ENCODE assay signal across 35 cellular contexts in genomic region chr1:54138994-54139393, GRCh38. TPM values are rescaled to one million over a fixed set of nuclear protein-coding genes. Genes with fewer than 3 reads are reported as not detected.
"Had no signal": no experiment of that assay in that cellular context is flagged by ENCODE, and none has a peak within 500 bp of the region (broad histone marks: within the 10 kb centered on the region; RNA-seq: fewer than 3 reads in every experiment).

No MANE protein-coding gene starts in this region.

- DNase-seq: activated B cell treated with CpG ODN at 0.5 μM for 24 hours; activated CD4-positive, alpha-beta memory T cell treated with anti-CD3 and anti-CD28 coated beads, Interleukin-2, amount 10 ng/mL, durations not matched to agents 7 days and 5 days; activated CD4-positive, alpha-beta T cell treated with anti-CD3 and anti-CD28 coated beads for 4 hours; activated CD4-positive, alpha-beta T cell treated with anti-CD3 and anti-CD28 coated beads, Interleukin-2, amount 10 ng/mL, durations not matched to agents 7 days and 5 days; activated CD4-positive, alpha-beta T cell treated with anti-CD3 and anti-CD28 coated beads, Interleukin-2, amount 50 U/mL, for 48 hours; activated CD4-positive, CD25-positive, alpha-beta regulatory T cell treated with anti-CD3 and anti-CD28 coated beads, Interleukin-2, amount 50 U/mL, for 72 hours; activated CD8-positive, alpha-beta memory T cell treated with anti-CD3 and anti-CD28 coated beads for 24 hours; activated CD8-positive, alpha-beta memory T cell treated with anti-CD3 and anti-CD28 coated beads, Interleukin-2, amount 10 ng/mL, durations not matched to agents 7 days and 5 days; activated CD8-positive, alpha-beta memory T cell treated with anti-CD3 and anti-CD28 coated beads, Interleukin-2, amount 50 U/mL, for 48 hours; activated CD8-positive, alpha-beta T cell treated with anti-CD3 and anti-CD28 coated beads, Interleukin-2, amount 10 ng/mL, durations not matched to agents 7 days and 5 days; activated effector memory CD4-positive, alpha-beta T cell treated with Interleukin-2 at 50 U/mL for 16 hours; activated gamma-delta T cell; activated naive CD4-positive, alpha-beta T cell treated with anti-CD3 and anti-CD28 coated beads, Interleukin-2, amount 10 ng/mL, durations not matched to agents 7 days and 5 days; activated naive CD4-positive, alpha-beta T cell treated with Interleukin-2 at 50 U/mL for 16 hours; activated naive CD8-positive, alpha-beta T cell treated with anti-CD3 and anti-CD28 coated beads, Interleukin-2, amount 10 ng/mL, durations not matched to agents 7 days and 5 days; activated naive CD8-positive, alpha-beta T cell treated with anti-CD3 and anti-CD28 coated beads, Interleukin-2, amount 50 U/mL, for 24 hours; activated T-cell treated with anti-CD3 and anti-CD28 coated beads, Interleukin-2, amount 50 U/mL, for 24 hours; activated T-cell treated with anti-CD3 and anti-CD28 coated beads, Interleukin-2, amount 50 U/mL, for 48 hours; amygdala; anterior cingulate cortex; caudate nucleus; T-helper 1 cell; T-helper 2 cell; T-helper 9 cell had no signal

- H3K9me3 ChIP-seq: ascending aorta had no signal

- H3K36me3 Mint-ChIP-seq: activated CD8-positive, alpha-beta memory T cell treated with anti-CD3 and anti-CD28 coated beads, Interleukin-2, amount 10 ng/mL, durations not matched to agents 7 days and 5 days; activated naive CD4-positive, alpha-beta T cell treated with anti-CD3 and anti-CD28 coated beads, Interleukin-2, amount 10 ng/mL, durations not matched to agents 7 days and 5 days; activated naive CD4-positive, alpha-beta T cell treated with anti-CD3 and anti-CD28 coated beads, Interleukin-2, amount 50 U/mL, for 24 hours; activated naive CD8-positive, alpha-beta T cell; activated naive CD8-positive, alpha-beta T cell treated with anti-CD3 and anti-CD28 coated beads, Interleukin-2, amount 10 ng/mL, durations not matched to agents 7 days and 5 days; brain had no signal

- H3K27ac Mint-ChIP-seq: activated B cell treated with CpG ODN at 0.5 μM for 24 hours; activated CD4-positive, alpha-beta memory T cell treated with anti-CD3 and anti-CD28 coated beads, Interleukin-2, amount 10 ng/mL, durations not matched to agents 7 days and 5 days; activated CD4-positive, alpha-beta T cell treated with anti-CD3 and anti-CD28 coated beads, Interleukin-2, amount 10 ng/mL, durations not matched to agents 7 days and 5 days; activated CD8-positive, alpha-beta memory T cell treated with anti-CD3 and anti-CD28 coated beads, Interleukin-2, amount 10 ng/mL, durations not matched to agents 7 days and 5 days; activated CD8-positive, alpha-beta T cell treated with anti-CD3 and anti-CD28 coated beads, Interleukin-2, amount 10 ng/mL, durations not matched to agents 7 days and 5 days; activated naive CD4-positive, alpha-beta T cell treated with anti-CD3 and anti-CD28 coated beads, Interleukin-2, amount 10 ng/mL, durations not matched to agents 7 days and 5 days; activated naive CD4-positive, alpha-beta T cell treated with anti-CD3 and anti-CD28 coated beads, Interleukin-2, amount 50 U/mL, for 24 hours; activated naive CD8-positive, alpha-beta T cell; activated naive CD8-positive, alpha-beta T cell treated with anti-CD3 and anti-CD28 coated beads, Interleukin-2, amount 10 ng/mL, durations not matched to agents 7 days and 5 days; activated naive CD8-positive, alpha-beta T cell treated with anti-CD3 and anti-CD28 coated beads, Interleukin-2, amount 50 U/mL, for 24 hours; activated T-cell treated with anti-CD3 and anti-CD28 coated beads, Interleukin-2, amount 50 U/mL, for 24 hours; activated T-helper 2 cell treated with anti-CD3 and anti-CD28 coated beads, Interferon-gamma antibody, Interleukin-2, Interleukin-4, amounts not matched to agents 10 μg/mL and 5 μg/mL and 100 μg/mL, durations not matched to agents 14 hours and 24 hours and 36 hours; T-helper 1 cell treated with Interleukin-12 subunit alpha and Interleukin-12 subunit beta and Interleukin-4 antibody, amounts not matched to agents 30 μg/mL and 1 μg/mL, for 36 hours; T-helper 2 cell treated with Interferon-gamma antibody and Interleukin-4, amounts not matched to agents 5 μg/mL and 100 μg/mL, for 36 hours had no signal

- H3K4me3 Mint-ChIP-seq: activated B cell treated with CpG ODN at 0.5 μM for 24 hours; activated CD4-positive, alpha-beta memory T cell treated with anti-CD3 and anti-CD28 coated beads, Interleukin-2, amount 10 ng/mL, durations not matched to agents 7 days and 5 days; activated CD4-positive, alpha-beta T cell treated with anti-CD3 and anti-CD28 coated beads, Interleukin-2, amount 10 ng/mL, durations not matched to agents 7 days and 5 days; activated CD8-positive, alpha-beta memory T cell treated with anti-CD3 and anti-CD28 coated beads, Interleukin-2, amount 10 ng/mL, durations not matched to agents 7 days and 5 days; activated CD8-positive, alpha-beta T cell treated with anti-CD3 and anti-CD28 coated beads, Interleukin-2, amount 10 ng/mL, durations not matched to agents 7 days and 5 days; activated naive CD4-positive, alpha-beta T cell treated with anti-CD3 and anti-CD28 coated beads, Interleukin-2, amount 10 ng/mL, durations not matched to agents 7 days and 5 days; activated naive CD4-positive, alpha-beta T cell treated with anti-CD3 and anti-CD28 coated beads, Interleukin-2, amount 50 U/mL, for 24 hours; activated naive CD8-positive, alpha-beta T cell; activated naive CD8-positive, alpha-beta T cell treated with anti-CD3 and anti-CD28 coated beads, Interleukin-2, amount 10 ng/mL, durations not matched to agents 7 days and 5 days; activated naive CD8-positive, alpha-beta T cell treated with anti-CD3 and anti-CD28 coated beads, Interleukin-2, amount 50 U/mL, for 24 hours; activated T-cell treated with anti-CD3 and anti-CD28 coated beads, Interleukin-2, amount 50 U/mL, for 24 hours; brain; central memory CD8-positive, alpha-beta T cell; T-helper 1 cell treated with Interleukin-12 subunit alpha and Interleukin-12 subunit beta and Interleukin-4 antibody, amounts not matched to agents 30 μg/mL and 1 μg/mL, for 36 hours; T-helper 2 cell treated with Interferon-gamma antibody and Interleukin-4, amounts not matched to agents 5 μg/mL and 100 μg/mL, for 36 hours had no signal

- H3K4me1 ChIP-seq: ascending aorta had no signal

- FAIRE-seq: bronchial epithelial cell, TTC549 had no signal

- H3K27me3 ChIP-seq: ascending aorta, cardiac muscle cell had no signal

- H3K4me1 Mint-ChIP-seq: activated B cell treated with CpG ODN at 0.5 μM for 24 hours; activated CD4-positive, alpha-beta memory T cell treated with anti-CD3 and anti-CD28 coated beads, Interleukin-2, amount 10 ng/mL, durations not matched to agents 7 days and 5 days; activated CD4-positive, alpha-beta T cell treated with anti-CD3 and anti-CD28 coated beads, Interleukin-2, amount 10 ng/mL, durations not matched to agents 7 days and 5 days; activated CD8-positive, alpha-beta memory T cell treated with anti-CD3 and anti-CD28 coated beads, Interleukin-2, amount 10 ng/mL, durations not matched to agents 7 days and 5 days; activated naive CD4-positive, alpha-beta T cell treated with anti-CD3 and anti-CD28 coated beads, Interleukin-2, amount 10 ng/mL, durations not matched to agents 7 days and 5 days; activated naive CD4-positive, alpha-beta T cell treated with anti-CD3 and anti-CD28 coated beads, Interleukin-2, amount 50 U/mL, for 24 hours; activated naive CD8-positive, alpha-beta T cell treated with anti-CD3 and anti-CD28 coated beads, Interleukin-2, amount 10 ng/mL, durations not matched to agents 7 days and 5 days; activated naive CD8-positive, alpha-beta T cell treated with anti-CD3 and anti-CD28 coated beads, Interleukin-2, amount 50 U/mL, for 24 hours; central memory CD8-positive, alpha-beta T cell had no signal

- H3K9me3 Mint-ChIP-seq: activated B cell treated with CpG ODN at 0.5 μM for 24 hours; activated CD4-positive, alpha-beta memory T cell treated with anti-CD3 and anti-CD28 coated beads, Interleukin-2, amount 10 ng/mL, durations not matched to agents 7 days and 5 days; activated CD4-positive, alpha-beta T cell treated with anti-CD3 and anti-CD28 coated beads, Interleukin-2, amount 10 ng/mL, durations not matched to agents 7 days and 5 days; activated naive CD4-positive, alpha-beta T cell treated with anti-CD3 and anti-CD28 coated beads, Interleukin-2, amount 10 ng/mL, durations not matched to agents 7 days and 5 days; activated naive CD4-positive, alpha-beta T cell treated with anti-CD3 and anti-CD28 coated beads, Interleukin-2, amount 50 U/mL, for 24 hours; activated naive CD8-positive, alpha-beta T cell treated with anti-CD3 and anti-CD28 coated beads, Interleukin-2, amount 10 ng/mL, durations not matched to agents 7 days and 5 days; activated naive CD8-positive, alpha-beta T cell treated with anti-CD3 and anti-CD28 coated beads, Interleukin-2, amount 50 U/mL, for 24 hours; activated T-cell treated with anti-CD3 and anti-CD28 coated beads, Interleukin-2, amount 50 U/mL, for 24 hours; activated T-helper 2 cell treated with anti-CD3 and anti-CD28 coated beads, Interferon-gamma antibody, Interleukin-2, Interleukin-4, amounts not matched to agents 10 μg/mL and 5 μg/mL and 100 μg/mL, durations not matched to agents 14 hours and 24 hours and 36 hours; central memory CD8-positive, alpha-beta T cell; T-helper 1 cell treated with Interleukin-12 subunit alpha and Interleukin-12 subunit beta and Interleukin-4 antibody, amounts not matched to agents 30 μg/mL and 1 μg/mL, for 36 hours; T-helper 2 cell treated with Interferon-gamma antibody and Interleukin-4, amounts not matched to agents 5 μg/mL and 100 μg/mL, for 36 hours had no signal

- H3K27me3 Mint-ChIP-seq: activated B cell treated with CpG ODN at 0.5 μM for 24 hours; activated CD4-positive, alpha-beta memory T cell treated with anti-CD3 and anti-CD28 coated beads, Interleukin-2, amount 10 ng/mL, durations not matched to agents 7 days and 5 days; activated CD4-positive, alpha-beta T cell treated with anti-CD3 and anti-CD28 coated beads, Interleukin-2, amount 10 ng/mL, durations not matched to agents 7 days and 5 days; activated CD8-positive, alpha-beta memory T cell treated with anti-CD3 and anti-CD28 coated beads, Interleukin-2, amount 10 ng/mL, durations not matched to agents 7 days and 5 days; activated naive CD4-positive, alpha-beta T cell treated with anti-CD3 and anti-CD28 coated beads, Interleukin-2, amount 50 U/mL, for 24 hours; activated naive CD8-positive, alpha-beta T cell; activated naive CD8-positive, alpha-beta T cell treated with anti-CD3 and anti-CD28 coated beads, Interleukin-2, amount 50 U/mL, for 24 hours; activated T-cell treated with anti-CD3 and anti-CD28 coated beads, Interleukin-2, amount 50 U/mL, for 24 hours; brain; central memory CD8-positive, alpha-beta T cell had no signal

- H3K4me3 ChIP-seq: ascending aorta, cardiac muscle cell had no signal

- H3K27ac ChIP-seq: ascending aorta, cardiac muscle cell had no signal

- H3K36me3 ChIP-seq: ascending aorta, cardiac muscle cell had no signal

RNA-seq across cellular contexts. Expression of gene CDCP2, which starts 13.8 kb away (rescaled TPM):
- total RNA-seq: activated B cell treated with CpG ODN at 0.5 μM for 24 hours; activated CD4-positive, alpha-beta memory T cell treated with anti-CD3 and anti-CD28 coated beads, Interleukin-2, amount 10 ng/mL, durations not matched to agents 7 days and 5 days; activated CD4-positive, alpha-beta T cell treated with anti-CD3 and anti-CD28 coated beads, Interleukin-2, amount 10 ng/mL, durations not matched to agents 7 days and 5 days; activated T-helper 2 cell treated with anti-CD3 and anti-CD28 coated beads, Interferon-gamma antibody, Interleukin-2, Interleukin-4, amounts not matched to agents 10 μg/mL and 5 μg/mL and 100 μg/mL, durations not matched to agents 14 hours and 24 hours and 36 hours; ascending aorta; bronchial epithelial cell had no signal
- polyA plus RNA-seq: cardiac muscle cell had no signal
